ENCODE assay signal across 19 cellular contexts in genomic region chr5:168417731-168418429, GRCh38.
DNase-seq lines count a peak whose midpoint lies in the region; ATAC-seq and TF ChIP-seq lines count a peak whose summit lies in the region.
"Had no signal": no experiment of that assay in that cellular context is flagged by ENCODE, and none has a peak within 500 bp of the region (broad histone marks: within the 10 kb centered on the region; RNA-seq: fewer than 3 reads in every experiment).

No MANE protein-coding gene starts in this region.

- TF ChIP-seq POLR2A in stomach (IDR thresholded peaks at IDR 0.05), result no peak

- H3K4me3 ChIP-seq in astrocyte of the spinal cord (ENCODE audit: low read depth, low read length), result no peak overlapping the region
- no peak overlapping the region for H3K4me3 ChIP-seq in stomach
- H3K4me3 ChIP-seq: A549, HAP-1, Peyer's patch had no signal

- H3K27me3 Mint-ChIP-seq in nephron (ENCODE audit: low read depth), result no peaks in the 10 kb centered on the region

- no peak for TF ChIP-seq CTCF in astrocyte of the spinal cord (IDR thresholded peaks at IDR 0.05; ENCODE audit: low read depth, low read length)
- TF ChIP-seq CTCF in nephron (IDR thresholded peaks at IDR 0.05; ENCODE audit: unreplicated experiment in 3 of 3), result no peak
- no peak for TF ChIP-seq CTCF in GM13976 (IDR thresholded peaks at IDR 0.05; ENCODE audit: borderline replicate concordance, control extremely low read depth, extremely low read depth, insufficient read depth, missing control alignments)
- TF ChIP-seq CTCF in stomach (IDR thresholded peaks at IDR 0.05), result no peak

- intact Hi-C loops in Right ventricle myocardium superior (cut with DNase I) (no loop called here), cardiac septum (cut with DNase I) (no loop called here), stomach (cut with DNase I; ENCODE audit: low total_unique reads) (no loop called here), sciatic nerve (cut with DNase I) (no loop called here)

- H3K36me3 ChIP-seq in stomach, result peaks cover 0 to 61% (median 27%) of the 10 kb centered on the region in 4 donors

- no peak overlapping the region for H3K4me3 Mint-ChIP-seq in nephron

- H3K4me1 Mint-ChIP-seq in nephron, result peaks cover 35% of the 10 kb centered on the region

- in situ Hi-C loops in astrocyte of the spinal cord (cut with HindIII; ENCODE audit: low sequenced_read_pairs), result no loop called here
- in situ Hi-C loops in GM13976 (cut with MboI; ENCODE audit: low sequenced_read_pairs, unreplicated experiment), result no loop called here

- peak; percentile 89 for ATAC-seq in Right ventricle myocardium superior (ENCODE audit: poor library complexity)
- no peak for ATAC-seq in sciatic nerve
- ATAC-seq: A549, HepG2 had no signal

- H3K27ac ChIP-seq in stomach, result no peak overlapping the region
- H3K27ac ChIP-seq: A549, Peyer's patch had no signal

- DNase-seq in Right ventricle myocardium superior (no peak), cardiac septum (ENCODE audit: low spot score) (no peak), astrocyte of the spinal cord (ENCODE audit: low read depth, low spot score) (peak; percentile 9), GM13976 (ENCODE audit: low spot score) (no peak), dermis blood vessel endothelial cell (no peak), stomach (no peak), sciatic nerve (ENCODE audit: low spot score) (no peak)
- DNase-seq: Caco-2, DMS53, MM.1S, NCI-H1105, NCI-H1694 treated with DMSO at 0.1 percent for 48 hours, NCI-H510A, NCI-H82, Peyer's patch had no signal

- no peaks in the 10 kb centered on the region for H3K9me3 ChIP-seq in stomach
- H3K9me3 ChIP-seq: A549, Caco-2, HAP-1, Peyer's patch had no signal

- peak overlapping the region; percentile 60 to 73 (median 68) for H3K27ac Mint-ChIP-seq in nephron

- H3K9me3 Mint-ChIP-seq in nephron, result no peaks in the 10 kb centered on the region

- H3K36me3 Mint-ChIP-seq in nephron (ENCODE audit: low read depth), result no peaks in the 10 kb centered on the region

- no peak for TF ChIP-seq EP300 in stomach (IDR thresholded peaks at IDR 0.05)

- H3K27me3 ChIP-seq in stomach, result no peaks in the 10 kb centered on the region
- H3K27me3 ChIP-seq: Peyer's patch had no signal

- no peaks in the 10 kb centered on the region for H3K4me1 ChIP-seq in stomach
- H3K4me1 ChIP-seq: HAP-1, Peyer's patch had no signal

- WGBS in stomach, 5 donors, result 86 to 90% (median 90%) methylated on average over 10 of the region's 10 CpGs
